Comparison of ENCODE assay signal across 12 cellular contexts in genomic region chr7:44291066-44291732, GRCh38. TPM values are rescaled to one million over a fixed set of nuclear protein-coding genes. Genes with fewer than 3 reads are reported as not detected.
A peak's percentile ranks its signal among the peaks of the same experiment; 100 is the strongest.
DNase-seq lines count a peak whose midpoint lies in the region; ATAC-seq and TF ChIP-seq lines count a peak whose summit lies in the region.
"Had no signal": no experiment of that assay in that cellular context is flagged by ENCODE, and none has a peak within 500 bp of the region (broad histone marks: within the 10 kb centered on the region; RNA-seq: fewer than 3 reads in every experiment).

No MANE protein-coding gene starts in this region.

- H3K36me3 ChIP-seq in MG63 = no peaks in the 10 kb centered on the region

- no peak for TF ChIP-seq CTCF in coronary artery (IDR thresholded peaks at IDR 0.05)

- peak; percentile 64 for DNase-seq in AG08396 (ENCODE audit: low spot score)
- peak; percentile 32 for DNase-seq in MG63
- DNase-seq in coronary artery (ENCODE audit: low spot score) = peak; percentile 74
- peak; percentile 89 for DNase-seq in mesenteric fat pad (ENCODE audit: low spot score)
- no peak for DNase-seq in 8988T
- no peak for DNase-seq in midbrain (lab: John Stamatoyannopoulos, UW)
- no peak for DNase-seq in NCI-H524 (lab: John Stamatoyannopoulos, UW)
- DNase-seq: activated CD4-positive, alpha-beta T cell treated with anti-CD3 and anti-CD28 coated beads, Interleukin-2, amount 10 ng/mL, durations not matched to agents 7 days and 5 days; cortex of kidney had no signal

- peak overlapping the region; percentile 0 to 8 for H3K27ac ChIP-seq in coronary artery
- H3K27ac ChIP-seq: skin epidermis had no signal

- H3K4me3 ChIP-seq in MG63 (no peak overlapping the region), coronary artery (no peak overlapping the region)
- H3K4me3 ChIP-seq: skin epidermis had no signal

- H3K9me3 ChIP-seq in MG63 = no peaks in the 10 kb centered on the region

- no peak for ATAC-seq in HG03457 (IDR thresholded peaks at IDR 0.05; ENCODE audit: unreplicated experiment)
- ATAC-seq: stimulated activated naive CD8-positive, alpha-beta T cell treated with anti-CD3 and anti-CD28 coated beads, Interleukin-15, amount 100 ng/mL, for 72 hours had no signal

- H3K27me3 ChIP-seq in MG63 = no peaks in the 10 kb centered on the region; the same call in 1 of the 2 replicates

RNA-seq across cellular contexts. Expression of gene CAMK2B, which starts 34.2 kb away (rescaled TPM):
- total RNA-seq in MG63 (2014; rRNA removed; shearing (Covaris generic); ENCODE audit: low replicate concordance) = 0.54 and 2.0 TPM in 2 replicates
- 1.2 TPM for total RNA-seq in mesenteric fat pad
- total RNA-seq: activated CD4-positive, alpha-beta T cell treated with anti-CD3 and anti-CD28 coated beads, Interleukin-2, amount 10 ng/mL, durations not matched to agents 7 days and 5 days had no signal

Comparison
In these comparisons a context has a peak if more than half of its experiments do, and no peak if none do; other contexts are left out.
1. DNase-seq: peak in AG08396 (single experiment), MG63 (single experiment), coronary artery (single experiment) and mesenteric fat pad (single experiment); none in 8988T (single experiment), midbrain (single experiment) and NCI-H524 (0 of 2).